In the genomic region with DNA sequence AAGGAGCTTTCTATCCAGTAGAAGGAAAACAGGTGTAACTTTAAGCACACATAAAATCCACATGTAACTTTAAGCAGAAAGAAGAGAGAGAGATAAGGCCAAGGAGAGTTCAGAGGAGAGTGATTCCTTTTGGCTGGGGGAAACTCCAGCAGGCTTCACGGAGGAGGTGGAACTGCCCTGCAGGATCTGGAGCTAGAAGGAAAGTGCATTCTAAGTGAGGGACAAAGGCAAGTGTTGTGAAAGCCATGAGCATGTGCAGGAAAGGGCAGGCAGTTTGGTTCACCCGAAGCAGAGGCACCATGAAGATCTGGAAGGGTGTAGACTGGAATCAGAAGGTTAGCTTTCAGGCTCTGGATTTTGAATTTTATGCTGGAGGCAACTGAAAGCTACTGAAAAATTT, we compare ENCODE assay signal across 33 cellular contexts.
"Had no signal": no experiment of that assay in that cellular context is flagged by ENCODE, and none has a peak within 500 bp of the region (broad histone marks: within the 10 kb centered on the region; RNA-seq: fewer than 3 reads in every experiment).

No MANE protein-coding gene starts in this region.

- H3K27me3 ChIP-seq: brain microvascular endothelial cell, dorsolateral prefrontal cortex, gastrocnemius medialis, left lung, pancreas, sigmoid colon, stomach, thyroid gland, upper lobe of right lung had no signal

- H3K9me3 ChIP-seq: gastrocnemius medialis, left lung, lower lobe of right lung, pancreas, prostate gland, sigmoid colon, stomach, thyroid gland, upper lobe of right lung had no signal

- H3K4me1 ChIP-seq: prostate gland had no signal

- H3K36me3 ChIP-seq: gastrocnemius medialis, left lung, lower lobe of right lung, pancreas, prostate gland, sigmoid colon, stomach, thyroid gland, upper lobe of right lung had no signal

- ATAC-seq: activated CD4-positive, CD25-positive, alpha-beta regulatory T cell treated with anti-CD3 and anti-CD28 coated beads, Interleukin-2, amount 50 U/mL, for 24 hours; activated T-cell treated with anti-CD3 and anti-CD28 coated beads, Interleukin-2, amount 50 U/mL, for 4 hours; activated T-helper 17 cell treated with anti-CD3 and anti-CD28 coated beads, Interleukin-2, amount 50 U/mL, for 72 hours; effector memory CD8-positive, alpha-beta T cell; gastrocnemius medialis; left lung; lower lobe of right lung; natural killer cell treated with Interleukin-12 subunit alpha and Interleukin-12 subunit beta and Interleukin-15 and Interleukin-18, amount 100 ng/mL, for 72 hours; pancreas; stimulated activated effector memory CD8-positive, alpha-beta T cell treated with anti-CD3 and anti-CD28 coated beads, Interleukin-12 subunit alpha, Interleukin-12 subunit beta, amount 100 ng/mL, for 72 hours; upper lobe of right lung had no signal

- DNase-seq: activated CD4-positive, alpha-beta memory T cell treated with anti-CD3 and anti-CD28 coated beads for 36 hours; activated CD4-positive, alpha-beta T cell treated with anti-CD3 and anti-CD28 coated beads, Interleukin-2, amount 10 ng/mL, durations not matched to agents 24 days and 14 days; activated CD8-positive, alpha-beta memory T cell treated with anti-CD3 and anti-CD28 coated beads, Interleukin-2, amount 50 U/mL, for 48 hours; activated gamma-delta T cell treated with Interleukin-2 at 50 U/mL for 16 hours; activated naive CD4-positive, alpha-beta T cell treated with anti-CD3 and anti-CD28 coated beads, Interleukin-2, amount 50 U/mL, for 16 hours; activated T-cell treated with anti-CD3 and anti-CD28 coated beads, Interleukin-2, amount 50 U/mL, for 4 hours; amniotic stem cell; brain microvascular endothelial cell; dorsolateral prefrontal cortex; effector memory CD8-positive, alpha-beta T cell; erythroblast; gastrocnemius medialis; glutamatergic neuron; left lung; lower lobe of right lung; mesendoderm; pancreas; retina; sigmoid colon; small intestine; stimulated activated CD4-positive, alpha-beta T cell treated with anti-CD3 and anti-CD28 coated beads, Interleukin-4, amount 100 ng/mL, for 24 hours; stomach; thyroid gland; upper lobe of right lung had no signal

- FAIRE-seq: astrocyte, islet of Langerhans, pancreas, small intestine had no signal

- H3K27ac ChIP-seq: dorsolateral prefrontal cortex, gastrocnemius medialis, left lung, lower lobe of right lung, pancreas, prostate gland, sigmoid colon, stomach, thyroid gland, upper lobe of right lung, VCaP had no signal

- H3K4me3 ChIP-seq: coronary artery, dorsolateral prefrontal cortex, gastrocnemius medialis, left lung, lower lobe of right lung, pancreas, prostate gland, sigmoid colon, stomach, thyroid gland, upper lobe of right lung had no signal
